In the genomic region with DNA sequence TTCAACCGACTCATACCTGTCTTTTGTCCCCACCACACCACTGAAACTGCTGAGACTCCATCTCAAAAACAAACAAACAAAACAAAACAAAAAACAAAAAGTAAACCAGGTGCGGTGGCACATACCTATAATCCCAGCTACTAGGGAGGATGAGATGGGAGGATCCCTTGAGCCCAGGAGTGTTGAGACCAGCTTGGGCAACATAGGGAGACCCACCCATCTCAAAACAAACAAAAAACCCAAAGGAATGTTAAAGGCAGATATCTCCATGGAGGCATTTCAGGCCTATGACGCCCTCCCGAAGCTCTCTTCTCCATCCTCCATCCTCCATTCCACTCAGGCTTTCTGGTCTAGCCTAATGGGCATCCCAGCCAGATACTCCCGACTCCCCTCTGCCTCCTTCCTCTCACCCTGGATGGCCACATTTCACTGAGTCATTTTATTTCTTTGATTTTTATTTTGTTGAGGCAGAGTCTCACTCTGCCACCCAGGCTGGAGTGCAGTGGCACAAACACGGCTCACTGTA, we compare ENCODE assay signal across 25 cellular contexts. TPM values are rescaled to one million over a fixed set of nuclear protein-coding genes. Genes with fewer than 3 reads are reported as not detected.
"Had no signal": no experiment of that assay in that cellular context is flagged by ENCODE, and none has a peak within 500 bp of the region (broad histone marks: within the 10 kb centered on the region; RNA-seq: fewer than 3 reads in every experiment).

No MANE protein-coding gene starts in this region.

- H3K4me3 Mint-ChIP-seq: activated CD4-positive, alpha-beta memory T cell treated with anti-CD3 and anti-CD28 coated beads, Interleukin-2, amount 10 ng/mL, durations not matched to agents 7 days and 5 days; activated CD8-positive, alpha-beta memory T cell treated with anti-CD3 and anti-CD28 coated beads, Interleukin-2, amount 10 ng/mL, durations not matched to agents 7 days and 5 days; activated naive CD8-positive, alpha-beta T cell treated with anti-CD3 and anti-CD28 coated beads, Interleukin-2, amount 50 U/mL, for 24 hours; activated T-helper 17 cell treated with anti-CD3 and anti-CD28 coated beads, Interleukin-2, amount 50 U/mL, for 72 hours; stimulated activated memory B cell treated with anti-CD40 and anti-IgM and Interleukin-4, amounts not matched to agents 10 μg/mL and 1 μg/mL and 100 μg/mL, for 72 hours had no signal

- H3K4me3 ChIP-seq: heart right ventricle, left ventricle myocardium inferior, spleen, tibial artery had no signal

- ATAC-seq: activated CD8-positive, alpha-beta memory T cell treated with anti-CD3 and anti-CD28 coated beads, Interleukin-2, amount 10 ng/mL, durations not matched to agents 7 days and 5 days; activated naive CD8-positive, alpha-beta T cell treated with anti-CD3 and anti-CD28 coated beads, Interleukin-2, amount 50 U/mL, for 24 hours; activated T-helper 17 cell treated with anti-CD3 and anti-CD28 coated beads, Interleukin-2, amount 50 U/mL, for 72 hours; esophagus mucosa; heart right ventricle; stimulated activated memory B cell treated with anti-CD40 and anti-IgM and Interleukin-4, amounts not matched to agents 10 μg/mL and 1 μg/mL and 100 μg/mL, for 72 hours had no signal

- H3K27ac ChIP-seq: heart right ventricle, left ventricle myocardium inferior, neutrophil, parathyroid adenoma, spleen, tibial artery had no signal

- H3K9me3 ChIP-seq: heart right ventricle, left ventricle myocardium inferior, neutrophil, spleen, tibial artery had no signal

- H3K36me3 Mint-ChIP-seq: immature natural killer cell; stimulated activated memory B cell treated with anti-CD40 and anti-IgM and Interleukin-4, amounts not matched to agents 10 μg/mL and 1 μg/mL and 100 μg/mL, for 72 hours had no signal

- H3K9me3 Mint-ChIP-seq: activated CD4-positive, alpha-beta memory T cell treated with anti-CD3 and anti-CD28 coated beads, Interleukin-2, amount 10 ng/mL, durations not matched to agents 7 days and 5 days; activated naive CD8-positive, alpha-beta T cell treated with anti-CD3 and anti-CD28 coated beads, Interleukin-2, amount 50 U/mL, for 24 hours; activated T-helper 17 cell treated with anti-CD3 and anti-CD28 coated beads, Interleukin-2, amount 50 U/mL, for 72 hours; stimulated activated memory B cell treated with anti-CD40 and anti-IgM and Interleukin-4, amounts not matched to agents 10 μg/mL and 1 μg/mL and 100 μg/mL, for 72 hours had no signal

- H3K4me1 Mint-ChIP-seq: activated T-helper 17 cell treated with anti-CD3 and anti-CD28 coated beads, Interleukin-2, amount 50 U/mL, for 72 hours had no signal

- DNase-seq: activated CD4-positive, alpha-beta memory T cell treated with anti-CD3 and anti-CD28 coated beads, Interleukin-2, amount 10 ng/mL, durations not matched to agents 7 days and 5 days; activated CD4-positive, alpha-beta T cell treated with anti-CD3 and anti-CD28 coated beads for 48 hours; activated CD4-positive, CD25-positive, alpha-beta regulatory T cell; activated CD8-positive, alpha-beta memory T cell treated with anti-CD3 and anti-CD28 coated beads, Interleukin-2, amount 10 ng/mL, durations not matched to agents 7 days and 5 days; activated naive CD4-positive, alpha-beta T cell; activated naive CD8-positive, alpha-beta T cell treated with anti-CD3 and anti-CD28 coated beads, Interleukin-2, amount 50 U/mL, for 24 hours; anterior cingulate cortex; cerebellar nuclear complex; cortex of kidney; effector CD4-positive, alpha-beta T cell; heart right ventricle; immature natural killer cell; kidney glomerular epithelial cell; left ventricle myocardium inferior; mammary epithelial cell; midbrain; spleen; stimulated activated CD4-positive, alpha-beta T cell treated with anti-CD3 and anti-CD28 coated beads, Interleukin-4, amount 100 ng/mL, for 4 hours; SW 1271; tibial artery had no signal

- H3K4me1 ChIP-seq: parathyroid adenoma had no signal

- H3K27ac Mint-ChIP-seq: activated CD4-positive, alpha-beta memory T cell treated with anti-CD3 and anti-CD28 coated beads, Interleukin-2, amount 10 ng/mL, durations not matched to agents 7 days and 5 days; activated CD8-positive, alpha-beta memory T cell treated with anti-CD3 and anti-CD28 coated beads, Interleukin-2, amount 10 ng/mL, durations not matched to agents 7 days and 5 days; activated naive CD8-positive, alpha-beta T cell treated with anti-CD3 and anti-CD28 coated beads, Interleukin-2, amount 50 U/mL, for 24 hours; activated T-helper 17 cell treated with anti-CD3 and anti-CD28 coated beads, Interleukin-2, amount 50 U/mL, for 72 hours; immature natural killer cell; stimulated activated memory B cell treated with anti-CD40 and anti-IgM and Interleukin-4, amounts not matched to agents 10 μg/mL and 1 μg/mL and 100 μg/mL, for 72 hours had no signal

- H3K36me3 ChIP-seq: heart right ventricle, left ventricle myocardium inferior, neutrophil, spleen, tibial artery had no signal

- H3K79me2 ChIP-seq: parathyroid adenoma had no signal

- H2AFZ ChIP-seq: parathyroid adenoma had no signal

RNA-seq across cellular contexts. Expression of gene SLC4A11, which starts 3.2 kb away (rescaled TPM):
- polyA plus RNA-seq: immature natural killer cell had no signal
